20 cellular contexts compared by ENCODE assay signal in the genomic region with DNA sequence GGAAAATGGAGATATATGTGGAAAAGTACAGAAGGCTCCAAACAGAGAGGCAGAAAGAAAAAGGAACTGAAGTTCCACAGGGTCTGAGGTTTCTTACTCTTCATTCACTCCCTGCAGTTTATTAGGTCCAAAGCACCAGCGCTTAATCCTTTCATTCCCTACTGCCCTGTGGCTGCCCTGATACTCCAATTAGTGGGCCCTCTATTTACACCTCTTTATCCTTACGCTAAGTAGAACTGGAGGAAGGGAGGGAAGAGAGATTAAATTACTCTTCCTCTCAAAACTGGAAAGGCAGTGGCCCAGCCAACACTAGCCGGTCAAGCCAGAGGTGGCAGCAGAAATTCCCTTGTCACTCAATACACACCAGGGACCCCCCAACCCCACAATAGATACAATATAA. TPM values are rescaled to one million over a fixed set of nuclear protein-coding genes. Genes with fewer than 3 reads are reported as not detected.
DNase-seq lines count a peak whose midpoint lies in the region.
"Had no signal": no experiment of that assay in that cellular context is flagged by ENCODE, and none has a peak within 500 bp of the region (broad histone marks: within the 10 kb centered on the region; RNA-seq: fewer than 3 reads in every experiment).

No MANE protein-coding gene starts in this region.

- no peak overlapping the region for H3K4me3 ChIP-seq in trophoblast cell (ENCODE audit: low read depth, low read length)
- H3K4me3 ChIP-seq: BLaER1 treated with 17β-estradiol and CSF1 and Interleukin-3, amounts not matched to agents 10 nM and 100 nM had no signal

- WGBS in trophoblast cell (ENCODE audit: extremely low coverage, insufficient coverage, insufficient read length): no CpG with 5 or more reads among the region's 3 CpGs

- no peak overlapping the region for H3K27ac ChIP-seq in trophoblast cell (ENCODE audit: low read depth, low read length)
- H3K27ac ChIP-seq: BLaER1 treated with 17β-estradiol and CSF1 and Interleukin-3, amounts not matched to agents 10 nM and 100 nM; KMS-11 had no signal

- peaks cover 32% of the 10 kb centered on the region for H3K4me1 Mint-ChIP-seq in T-helper 1 cell treated with Interleukin-12 subunit alpha and Interleukin-12 subunit beta and Interleukin-4 antibody, amounts not matched to agents 30 μg/mL and 1 μg/mL, for 36 hours (ENCODE audit: low read depth)
- peaks cover 42% of the 10 kb centered on the region for H3K4me1 Mint-ChIP-seq in dendritic cell treated with granulocyte-macrophage colony-stimulating factor and Interleukin-4, amounts not matched to agents 40 ng/mL and 50 ng/mL, for 4 days (ENCODE audit: low read depth)

- peak overlapping the region; percentile 18 for H4K91ac ChIP-seq in trophoblast cell (ENCODE audit: low read depth, low read length)

- peak overlapping the region; percentile 75 for H2BK12ac ChIP-seq in trophoblast cell (ENCODE audit: low read length)

- no peaks in the 10 kb centered on the region for H3K27me3 ChIP-seq in trophoblast cell (ENCODE audit: insufficient read depth, low read length)
- H3K27me3 ChIP-seq: BLaER1 treated with 17β-estradiol and CSF1 and Interleukin-3, amounts not matched to agents 10 nM and 100 nM had no signal

- intact Hi-C loops in dendritic cell treated with granulocyte-macrophage colony-stimulating factor and Interleukin-4, amounts not matched to agents 40 ng/mL and 50 ng/mL, for 4 days (cut with micrococcal nuclease): no loop called here

- H3K36me3 ChIP-seq in trophoblast cell (ENCODE audit: control insufficient read depth in 1 of 2, insufficient read depth in 2 of 2, low read length in 2 of 2): peaks cover 0 to 3% of the 10 kb centered on the region in 2 experiments

- H2AK5ac ChIP-seq in trophoblast cell (ENCODE audit: low read length): no peak overlapping the region

- H4K8ac ChIP-seq in trophoblast cell (ENCODE audit: low read depth, low read length): no peak overlapping the region

- H2BK120ac ChIP-seq in trophoblast cell (ENCODE audit: insufficient read depth, low read length, poor library complexity): peak overlapping the region; percentile 32

- peak overlapping the region; percentile 40 for H3K14ac ChIP-seq in trophoblast cell (ENCODE audit: low read length)

- peak overlapping the region; percentile 47 for H2BK5ac ChIP-seq in trophoblast cell (ENCODE audit: low read depth, low read length, poor library complexity)

- H3K4me1 ChIP-seq in trophoblast cell (ENCODE audit: control insufficient read depth in 1 of 2, insufficient read depth in 2 of 2, low read length in 2 of 2): peaks cover 19 to 21% of the 10 kb centered on the region in 2 experiments

- peaks cover 47% of the 10 kb centered on the region for H3K36me3 Mint-ChIP-seq in T-helper 1 cell treated with Interleukin-12 subunit alpha and Interleukin-12 subunit beta and Interleukin-4 antibody, amounts not matched to agents 30 μg/mL and 1 μg/mL, for 36 hours (ENCODE audit: low read depth)
- peaks cover 48% of the 10 kb centered on the region for H3K36me3 Mint-ChIP-seq in dendritic cell treated with granulocyte-macrophage colony-stimulating factor and Interleukin-4, amounts not matched to agents 40 ng/mL and 50 ng/mL, for 4 days (ENCODE audit: low read depth)

- no peak overlapping the region for H3K9ac ChIP-seq in trophoblast cell (ENCODE audit: low read length)
- H3K9ac ChIP-seq: BLaER1 treated with 17β-estradiol and CSF1 and Interleukin-3, amounts not matched to agents 10 nM and 100 nM; KMS-11 had no signal

- DNase-seq in T-helper 1 cell (no peak), NCI-H82 treated with DMSO at 0.1 percent for 48 hours (lab: John Stamatoyannopoulos, UW; ENCODE audit: unreplicated experiment) (peak; percentile 82), trophoblast cell (no peak), MV-4-11 (lab: John Stamatoyannopoulos, UW) (no peak), OCI-M1 (lab: John Stamatoyannopoulos, UW) (no peak), GM19238 (ENCODE audit: insufficient read length, low spot score) (no peak)
- DNase-seq: DND-41; GOT3; NCI-H1092 treated with DMSO at 0.1 percent for 48 hours; NCI-H1694 treated with DMSO at 0.1 percent for 48 hours; NCI-H2107; NCI-H2227 treated with DMSO at 0.1 percent for 48 hours; NCI-H526 treated with DMSO at 0.1 percent for 48 hours; NK-92 treated with Interleukin-12 subunit alpha and Interleukin-12 subunit beta, amount 100 ng/mL, for 24 hours; RPMI8226; SIG-M5 had no signal

- peaks cover 5% of the 10 kb centered on the region for H3K79me1 ChIP-seq in trophoblast cell (ENCODE audit: low read length)

- no peaks in the 10 kb centered on the region for H3K79me2 ChIP-seq in trophoblast cell (ENCODE audit: control insufficient read depth, insufficient read depth, low read length, poor library complexity)

- H3K9me3 ChIP-seq in trophoblast cell (ENCODE audit: insufficient read depth, low read depth, low read length): peaks cover 2% of the 10 kb centered on the region

- no peak overlapping the region for H4K12ac ChIP-seq in trophoblast cell (ENCODE audit: low read depth, low read length)

- peak overlapping the region; percentile 23 for H3K18ac ChIP-seq in trophoblast cell (ENCODE audit: low read length)

- peaks cover 20% of the 10 kb centered on the region for H3K9me3 Mint-ChIP-seq in T-helper 1 cell treated with Interleukin-12 subunit alpha and Interleukin-12 subunit beta and Interleukin-4 antibody, amounts not matched to agents 30 μg/mL and 1 μg/mL, for 36 hours
- peaks cover 23% of the 10 kb centered on the region for H3K9me3 Mint-ChIP-seq in dendritic cell treated with granulocyte-macrophage colony-stimulating factor and Interleukin-4, amounts not matched to agents 40 ng/mL and 50 ng/mL, for 4 days

- H3K27me3 Mint-ChIP-seq in T-helper 1 cell treated with Interleukin-12 subunit alpha and Interleukin-12 subunit beta and Interleukin-4 antibody, amounts not matched to agents 30 μg/mL and 1 μg/mL, for 36 hours (ENCODE audit: low read depth): no peaks in the 10 kb centered on the region
- H3K27me3 Mint-ChIP-seq in dendritic cell treated with granulocyte-macrophage colony-stimulating factor and Interleukin-4, amounts not matched to agents 40 ng/mL and 50 ng/mL, for 4 days: no peaks in the 10 kb centered on the region

- H3K4ac ChIP-seq in trophoblast cell (ENCODE audit: low read depth, low read length): peak overlapping the region; percentile 14

- peak overlapping the region; percentile 57 for H3K27ac Mint-ChIP-seq in T-helper 1 cell treated with Interleukin-12 subunit alpha and Interleukin-12 subunit beta and Interleukin-4 antibody, amounts not matched to agents 30 μg/mL and 1 μg/mL, for 36 hours
- peak overlapping the region; percentile 52 for H3K27ac Mint-ChIP-seq in dendritic cell treated with granulocyte-macrophage colony-stimulating factor and Interleukin-4, amounts not matched to agents 40 ng/mL and 50 ng/mL, for 4 days

- no peak overlapping the region for H3K23ac ChIP-seq in trophoblast cell (ENCODE audit: low read length)

- no peak overlapping the region for H3K4me3 Mint-ChIP-seq in T-helper 1 cell treated with Interleukin-12 subunit alpha and Interleukin-12 subunit beta and Interleukin-4 antibody, amounts not matched to agents 30 μg/mL and 1 μg/mL, for 36 hours
- no peak overlapping the region for H3K4me3 Mint-ChIP-seq in dendritic cell treated with granulocyte-macrophage colony-stimulating factor and Interleukin-4, amounts not matched to agents 40 ng/mL and 50 ng/mL, for 4 days

- no peak overlapping the region for H3K4me2 ChIP-seq in trophoblast cell (ENCODE audit: low read length)
- H3K4me2 ChIP-seq: KMS-11 had no signal

- H2AFZ ChIP-seq in trophoblast cell (ENCODE audit: insufficient read depth, low read length, poor library complexity): peak overlapping the region; percentile 66

RNA-seq across cellular contexts. Expression of a gene that starts 20.4 kb away (rescaled TPM):
- polyA plus RNA-seq in trophoblast cell (2013): 2.3 and 2.4 TPM in 2 replicates
